ENCODE assay signal across 8 cellular contexts in the genomic region with DNA sequence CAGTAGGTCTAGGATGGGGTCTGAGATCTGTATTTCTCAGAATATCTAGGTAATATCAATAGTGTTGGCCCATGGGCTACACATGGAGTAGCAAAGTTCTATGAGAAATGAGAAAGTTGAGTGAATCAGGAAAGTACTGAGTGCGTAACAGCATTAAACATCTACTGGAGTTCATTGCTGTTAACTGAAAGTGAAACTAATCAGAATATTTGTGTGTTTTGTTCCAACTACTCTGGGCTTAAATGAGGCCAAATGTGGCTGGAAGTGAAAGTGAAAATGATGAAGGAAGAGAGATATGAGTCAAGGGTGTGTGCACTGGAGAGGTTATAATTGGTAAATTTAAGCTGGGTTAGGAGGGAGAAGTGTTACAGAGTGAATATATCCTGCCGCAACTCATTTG. TPM values are rescaled to one million over a fixed set of nuclear protein-coding genes. Genes with fewer than 3 reads are reported as not detected.
DNase-seq lines count a peak whose midpoint lies in the region; ATAC-seq, FAIRE-seq and TF ChIP-seq lines count a peak whose summit lies in the region.

No MANE protein-coding gene starts in this region.

- POLR2A ChIA-PET in activated CD4-positive, alpha-beta memory T cell treated with anti-CD3 and anti-CD28 coated beads for 36 hours (lab: Charles Lee), result interaction anchor here (1.1 to 1.9 kb wide), 2 partner anchors 25 to 47 kb away, joined by 3 to 11 read pairs; a partner anchor contains a TSS

- no peaks in the 10 kb centered on the region for H3K27me3 Mint-ChIP-seq in activated CD4-positive, alpha-beta memory T cell treated with anti-CD3 and anti-CD28 coated beads for 36 hours
- H3K27me3 Mint-ChIP-seq in osteocyte (ENCODE audit: unreplicated experiment), result peaks cover 2% of the 10 kb centered on the region

- intact Hi-C loops in activated CD4-positive, alpha-beta memory T cell treated with anti-CD3 and anti-CD28 coated beads for 36 hours (cut with micrococcal nuclease), result loop anchor here (1.0 to 2.0 kb wide), 6 partner anchors 19 to 191 kb away; a partner anchor contains a TSS

- TF ChIP-seq POLR2A in GM12892 (IDR thresholded peaks at IDR 0.05; ENCODE audit: low read depth, low read length), result no peak

- peaks cover 12% of the 10 kb centered on the region for H3K9me3 Mint-ChIP-seq in activated CD4-positive, alpha-beta memory T cell treated with anti-CD3 and anti-CD28 coated beads for 36 hours
- peaks cover 6% of the 10 kb centered on the region for H3K9me3 Mint-ChIP-seq in osteocyte (ENCODE audit: unreplicated experiment)

- peaks cover 2% of the 10 kb centered on the region for H3K36me3 Mint-ChIP-seq in activated CD4-positive, alpha-beta memory T cell treated with anti-CD3 and anti-CD28 coated beads for 36 hours
- no peaks in the 10 kb centered on the region for H3K36me3 Mint-ChIP-seq in osteocyte (ENCODE audit: unreplicated experiment)

- TF ChIP-seq CTCF in osteocyte (IDR thresholded peaks at IDR 0.05), result no peak

- peaks cover 8% of the 10 kb centered on the region for H3K4me1 Mint-ChIP-seq in activated CD4-positive, alpha-beta memory T cell treated with anti-CD3 and anti-CD28 coated beads for 36 hours (ENCODE audit: low read depth)
- no peaks in the 10 kb centered on the region for H3K4me1 Mint-ChIP-seq in osteocyte (ENCODE audit: unreplicated experiment)

- no peak overlapping the region for H3K4me3 Mint-ChIP-seq in activated CD4-positive, alpha-beta memory T cell treated with anti-CD3 and anti-CD28 coated beads for 36 hours
- no peak overlapping the region for H3K4me3 Mint-ChIP-seq in osteocyte (ENCODE audit: unreplicated experiment)

- DNase-seq in GM12892 (ENCODE audit: insufficient read length) (no peak), left lobe of liver (ENCODE audit: low spot score) (no peak), anterior cingulate cortex (lab: John Stamatoyannopoulos, UW) (no peak), DMS79 treated with DMSO at 0.1 percent for 48 hours (lab: John Stamatoyannopoulos, UW) (no peak), osteocyte (ENCODE audit: extremely low spot score, unreplicated experiment) (no peak)
- peak; percentile 24 for DNase-seq in activated CD4-positive, alpha-beta memory T cell treated with anti-CD3 and anti-CD28 coated beads for 36 hours

- FAIRE-seq in GM12892 (lab: Jason Lieb, UNC), result peak; percentile 96

- ATAC-seq in GM21367 (IDR thresholded peaks at IDR 0.05; ENCODE audit: unreplicated experiment) (peak; percentile 100), HG03521 (IDR thresholded peaks at IDR 0.05; ENCODE audit: unreplicated experiment) (peak; percentile 100), left lobe of liver (peak; percentile 99)

- CTCF ChIA-PET in activated CD4-positive, alpha-beta memory T cell treated with anti-CD3 and anti-CD28 coated beads for 36 hours (lab: Charles Lee), result interaction anchor here (0.7 to 1.1 kb wide), 2 partner anchors 46 to 1273 kb away, joined by 4 to 6 read pairs; a partner anchor contains a TSS

- no peak overlapping the region for H3K27ac Mint-ChIP-seq in activated CD4-positive, alpha-beta memory T cell treated with anti-CD3 and anti-CD28 coated beads for 36 hours
- H3K27ac Mint-ChIP-seq in osteocyte (ENCODE audit: unreplicated experiment), result no peak overlapping the region

RNA-seq across cellular contexts. Expression of a gene that starts 46.5 kb away (rescaled TPM):
- polyA plus RNA-seq in GM12892 (2012; ENCODE audit: missing spikeins), result 11.4 TPM
- 10 to 100 TPM; 25.5 to 26.2 TPM for total RNA-seq in activated CD4-positive, alpha-beta memory T cell treated with anti-CD3 and anti-CD28 coated beads for 36 hours
- total RNA-seq in left lobe of liver (27.1 TPM), osteocyte (61.7 and 64.0 TPM in 2 replicates)
